ENCODE assay signal across 1 cellular context in the genomic region with DNA sequence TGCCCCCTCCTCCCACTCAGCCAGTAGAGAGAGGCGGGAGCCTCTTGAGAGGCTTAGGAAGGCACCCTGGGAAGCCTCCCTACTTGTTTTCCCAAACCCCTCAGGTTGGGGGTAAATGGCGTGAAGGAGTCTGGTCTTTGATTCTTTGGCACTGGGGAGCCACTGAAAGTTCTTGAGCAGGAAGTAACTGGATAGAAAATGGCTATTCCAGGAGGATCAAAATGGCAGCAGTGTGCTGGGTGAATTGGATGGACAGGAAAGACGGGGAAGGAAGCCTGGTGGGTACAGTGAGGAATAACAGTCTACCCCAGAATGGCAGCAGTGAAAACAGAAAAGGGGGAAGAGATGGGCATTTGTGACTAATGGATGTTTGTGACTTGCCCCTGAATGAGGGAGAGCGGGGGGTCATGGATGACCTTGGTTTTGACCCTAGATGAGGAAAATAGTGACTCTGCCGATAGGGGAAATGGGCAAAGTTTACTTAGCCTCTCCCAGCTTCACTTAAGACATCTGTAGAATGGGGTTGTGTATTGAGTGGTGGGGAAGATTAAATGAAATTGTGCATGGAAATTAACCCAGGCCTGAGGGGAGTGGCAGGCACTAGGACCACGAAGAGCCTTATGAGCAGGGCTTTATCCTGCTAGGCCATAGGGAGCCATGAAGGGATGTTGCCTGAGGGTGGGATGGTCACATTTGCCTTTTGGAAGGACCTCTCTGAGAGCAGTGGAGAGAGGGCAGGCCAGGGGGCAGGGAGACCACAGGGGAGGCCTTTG.
TF ChIP-seq lines count a peak whose summit lies in the region.

No MANE protein-coding gene starts in this region.

TF ChIP-seq in IMR-90, 13 proteins besides CTCF, POLR2A, EP300 and RAD21:
- TF ChIP-seq RCOR1 (IDR thresholded peaks at IDR 0.05; ENCODE audit: insufficient replicate concordance, low read length): no peak
- no peak for TF ChIP-seq FOS (IDR thresholded peaks at IDR 0.05; ENCODE audit: low read depth, low read length)
- no peak for TF ChIP-seq MXI1 (IDR thresholded peaks at IDR 0.05; ENCODE audit: borderline replicate concordance, low read depth, low read length)
- no peak for TF ChIP-seq BHLHE40 (IDR thresholded peaks at IDR 0.05; ENCODE audit: low read depth, low read length)
- no peak for TF ChIP-seq RFX5 (IDR thresholded peaks at IDR 0.05; ENCODE audit: low read depth, low read length)
- no peak for TF ChIP-seq NFE2L2 (IDR thresholded peaks at IDR 0.05; ENCODE audit: low read depth, low read length)
- TF ChIP-seq CEBPB (IDR thresholded peaks at IDR 0.05; ENCODE audit: low read depth, low read length): no peak
- TF ChIP-seq, protein P1, sequence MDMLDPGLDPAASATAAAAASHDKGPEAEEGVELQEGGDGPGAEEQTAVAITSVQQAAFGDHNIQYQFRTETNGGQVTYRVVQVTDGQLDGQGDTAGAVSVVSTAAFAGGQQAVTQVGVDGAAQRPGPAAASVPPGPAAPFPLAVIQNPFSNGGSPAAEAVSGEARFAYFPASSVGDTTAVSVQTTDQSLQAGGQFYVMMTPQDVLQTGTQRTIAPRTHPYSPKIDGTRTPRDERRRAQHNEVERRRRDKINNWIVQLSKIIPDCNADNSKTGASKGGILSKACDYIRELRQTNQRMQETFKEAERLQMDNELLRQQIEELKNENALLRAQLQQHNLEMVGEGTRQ (IDR thresholded peaks at IDR 0.05; ENCODE audit: low read depth, low read length): no peak
- TF ChIP-seq, protein P2, sequence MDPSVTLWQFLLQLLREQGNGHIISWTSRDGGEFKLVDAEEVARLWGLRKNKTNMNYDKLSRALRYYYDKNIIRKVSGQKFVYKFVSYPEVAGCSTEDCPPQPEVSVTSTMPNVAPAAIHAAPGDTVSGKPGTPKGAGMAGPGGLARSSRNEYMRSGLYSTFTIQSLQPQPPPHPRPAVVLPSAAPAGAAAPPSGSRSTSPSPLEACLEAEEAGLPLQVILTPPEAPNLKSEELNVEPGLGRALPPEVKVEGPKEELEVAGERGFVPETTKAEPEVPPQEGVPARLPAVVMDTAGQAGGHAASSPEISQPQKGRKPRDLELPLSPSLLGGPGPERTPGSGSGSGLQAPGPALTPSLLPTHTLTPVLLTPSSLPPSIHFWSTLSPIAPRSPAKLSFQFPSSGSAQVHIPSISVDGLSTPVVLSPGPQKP (IDR thresholded peaks at IDR 0.05; ENCODE audit: borderline replicate concordance, low read depth, low read length): no peak
- no peak for TF ChIP-seq CHD1 (IDR thresholded peaks at IDR 0.05; ENCODE audit: low read depth, low read length)
- TF ChIP-seq SMC3 (IDR thresholded peaks at IDR 0.05; ENCODE audit: low read depth, low read length): no peak
- no peak for TF ChIP-seq MAFK (IDR thresholded peaks at IDR 0.05; ENCODE audit: low read depth, low read length)
